In the genomic region with DNA sequence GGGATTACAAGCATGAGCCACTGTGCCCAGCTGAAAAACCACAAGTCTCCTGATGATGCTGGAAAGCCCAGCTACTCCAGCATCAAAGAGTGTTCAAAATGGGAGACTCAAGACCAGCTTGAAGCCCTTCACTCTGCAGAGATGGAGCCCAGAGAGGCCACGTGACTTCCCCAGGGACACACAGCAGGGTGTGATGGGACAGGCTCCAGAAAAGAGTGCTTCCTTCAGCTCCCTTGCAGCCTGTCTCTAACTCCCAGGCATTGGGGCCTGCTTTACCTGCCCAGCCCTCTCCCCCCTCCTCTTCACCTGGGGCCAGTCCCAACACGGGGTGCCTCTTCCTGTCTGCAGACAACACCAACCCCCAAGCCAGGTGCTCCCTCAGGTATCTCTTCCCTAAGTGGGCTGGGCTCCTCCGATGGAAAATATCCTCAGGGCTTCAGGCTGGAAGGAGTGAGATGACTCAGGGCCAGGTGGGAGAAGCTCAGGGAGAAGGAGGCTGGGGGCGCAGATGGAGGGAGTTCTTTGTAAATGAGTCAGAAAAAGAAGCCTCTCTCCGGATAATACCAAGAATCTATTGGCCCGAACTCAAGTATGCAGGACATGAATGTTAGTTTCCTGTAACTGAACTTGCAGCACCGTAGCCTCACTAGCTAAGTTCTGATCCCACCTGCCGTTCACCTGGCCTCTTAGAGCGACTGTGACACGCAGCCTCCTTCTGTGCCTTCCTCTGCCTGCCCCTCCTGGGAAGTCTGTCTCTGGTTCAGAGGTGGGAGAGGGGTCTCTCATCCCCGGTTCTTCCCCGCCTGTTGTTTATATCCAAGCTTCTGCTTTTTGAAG, we compare ENCODE assay signal across 12 cellular contexts.
DNase-seq lines count a peak whose midpoint lies in the region; ATAC-seq and TF ChIP-seq lines count a peak whose summit lies in the region.
"Had no signal": no experiment of that assay in that cellular context is flagged by ENCODE, and none has a peak within 500 bp of the region (broad histone marks: within the 10 kb centered on the region; RNA-seq: fewer than 3 reads in every experiment).

No MANE protein-coding gene starts in this region.

- H3K79me2 ChIP-seq in mammary epithelial cell (ENCODE audit: insufficient read depth, low read length): peaks cover 21% of the 10 kb centered on the region
- no peaks in the 10 kb centered on the region for H3K79me2 ChIP-seq in mesendoderm (ENCODE audit: control insufficient read depth, insufficient read depth, low read length)

- H2BK5ac ChIP-seq in mesendoderm (ENCODE audit: low read length): no peak overlapping the region

- H2BK15ac ChIP-seq in mesendoderm (replicated peaks; ENCODE audit: low read depth): no peak overlapping the region

- no peak overlapping the region for H2BK120ac ChIP-seq in mesendoderm (ENCODE audit: low read depth, low read length)

- no peak overlapping the region for H3K4ac ChIP-seq in mesendoderm (ENCODE audit: low read depth, low read length)

- H3K4me3 ChIP-seq in AG10803 (ENCODE audit: low read length): no peak overlapping the region
- peak overlapping the region in 1 of 3 experiments; percentile 4 for H3K4me3 ChIP-seq in mammary epithelial cell (replicated peaks in 1 of 3; ENCODE audit: insufficient read depth in 1 of 3, low read depth in 2 of 3, low read length in 3 of 3)
- no peak overlapping the region for H3K4me3 ChIP-seq in mesendoderm (ENCODE audit: low read length)

- peak; percentile 93 for DNase-seq in AG10803 (ENCODE audit: low read depth)
- peak; percentile 56 for DNase-seq in LoVo (ENCODE audit: low spot score)
- DNase-seq in mammary epithelial cell: peak; percentile 100
- peak; percentile 99 for DNase-seq in mesendoderm
- no peak for DNase-seq in GM19238 (ENCODE audit: insufficient read length, low spot score)
- DNase-seq in activated CD4-positive, alpha-beta T cell treated with anti-CD3 and anti-CD28 coated beads, Interleukin-2, amount 10 ng/mL, durations not matched to agents 24 days and 14 days: no peak
- DNase-seq in activated T-helper 2 cell treated with anti-CD3 and anti-CD28 coated beads, Interferon-gamma antibody, Interleukin-2, Interleukin-4, amounts not matched to agents 10 μg/mL and 5 μg/mL and 100 μg/mL, durations not matched to agents 14 hours and 24 hours and 36 hours (ENCODE audit: low spot score): no peak
- DNase-seq: activated CD4-positive, alpha-beta T cell treated with anti-CD3 and anti-CD28 coated beads for 1 hour; DND-41 had no signal

- H3K9me3 Mint-ChIP-seq in activated CD4-positive, alpha-beta T cell treated with anti-CD3 and anti-CD28 coated beads, Interleukin-2, amount 10 ng/mL, durations not matched to agents 24 days and 14 days: no peaks in the 10 kb centered on the region
- H3K9me3 Mint-ChIP-seq in activated T-helper 2 cell treated with anti-CD3 and anti-CD28 coated beads, Interferon-gamma antibody, Interleukin-2, Interleukin-4, amounts not matched to agents 10 μg/mL and 5 μg/mL and 100 μg/mL, durations not matched to agents 14 hours and 24 hours and 36 hours: no peaks in the 10 kb centered on the region

- dilution Hi-C loops in mammary epithelial cell (cut with HindIII; ENCODE audit: low sequenced_read_pairs): loop anchor here (5.0 kb wide), 1 partner anchor 58 kb away; no protein-coding TSS in a partner anchor

- H3K27me3 ChIP-seq in mammary epithelial cell (ENCODE audit: insufficient read depth, low read length) (no peaks in the 10 kb centered on the region), mesendoderm (ENCODE audit: insufficient read depth, low read length, poor library complexity) (no peaks in the 10 kb centered on the region)

- H3K9me3 ChIP-seq in mammary epithelial cell (replicated peaks; ENCODE audit: insufficient read depth, low read length): no peaks in the 10 kb centered on the region
- H3K9me3 ChIP-seq: neutrophil had no signal

- in situ Hi-C loops in mammary epithelial cell (cut with MboI; ENCODE audit: low sequenced_read_pairs in 2 of 2): loop anchor here in 1 of 2 donors (10.0 kb wide), 1 partner anchor 330 kb away; the partner anchor contains the start of gene MN1

- no peaks in the 10 kb centered on the region for H3K27me3 Mint-ChIP-seq in activated CD4-positive, alpha-beta T cell treated with anti-CD3 and anti-CD28 coated beads, Interleukin-2, amount 10 ng/mL, durations not matched to agents 24 days and 14 days
- no peaks in the 10 kb centered on the region for H3K27me3 Mint-ChIP-seq in activated T-helper 2 cell treated with anti-CD3 and anti-CD28 coated beads, Interferon-gamma antibody, Interleukin-2, Interleukin-4, amounts not matched to agents 10 μg/mL and 5 μg/mL and 100 μg/mL, durations not matched to agents 14 hours and 24 hours and 36 hours (ENCODE audit: low read depth)
- H3K27me3 Mint-ChIP-seq: dendritic cell treated with granulocyte-macrophage colony-stimulating factor and Interleukin-4, amounts not matched to agents 40 ng/mL and 50 ng/mL, for 4 days had no signal

- peak overlapping the region; percentile 68 for H3K4me2 ChIP-seq in mammary epithelial cell (ENCODE audit: insufficient read depth, low read depth, low read length)
- no peak overlapping the region for H3K4me2 ChIP-seq in mesendoderm (ENCODE audit: low read length)

- CTCF ChIA-PET in mammary epithelial cell (lab: Charles Lee; ENCODE audit: low non-redundant PET): interaction anchor here (0.5 to 0.6 kb wide), 7 partner anchors 14 to 1755 kb away, joined by 3 to 5 read pairs (median 4); no protein-coding TSS in a partner anchor

- H3K79me1 ChIP-seq in mesendoderm (ENCODE audit: low read length): no peaks in the 10 kb centered on the region

- 0% methylated on average over 12 of the region's 12 CpGs for WGBS in mammary epithelial cell (ENCODE audit: low coverage, missing lambda C conversion rate)
- no CpG with 5 or more reads among the region's 12 CpGs for WGBS in mesendoderm (ENCODE audit: extremely low coverage, insufficient coverage, low lambda C conversion rate)

- H4K20me1 ChIP-seq in mammary epithelial cell (ENCODE audit: insufficient read depth, low read length): no peaks in the 10 kb centered on the region

- no peaks in the 10 kb centered on the region for H3K4me1 Mint-ChIP-seq in activated CD4-positive, alpha-beta T cell treated with anti-CD3 and anti-CD28 coated beads, Interleukin-2, amount 10 ng/mL, durations not matched to agents 24 days and 14 days
- no peaks in the 10 kb centered on the region for H3K4me1 Mint-ChIP-seq in activated T-helper 2 cell treated with anti-CD3 and anti-CD28 coated beads, Interferon-gamma antibody, Interleukin-2, Interleukin-4, amounts not matched to agents 10 μg/mL and 5 μg/mL and 100 μg/mL, durations not matched to agents 14 hours and 24 hours and 36 hours (ENCODE audit: low read depth)

- no peaks in the 10 kb centered on the region for H3K36me3 ChIP-seq in mammary epithelial cell (ENCODE audit: insufficient read depth, low read length)
- H3K36me3 ChIP-seq in mesendoderm (ENCODE audit: control insufficient read depth, insufficient read depth, low read length): no peaks in the 10 kb centered on the region
- H3K36me3 ChIP-seq: neutrophil had no signal

- peak overlapping the region; percentile 18 for H2AFZ ChIP-seq in mammary epithelial cell (ENCODE audit: low read depth, low read length)

- H3K18ac ChIP-seq in mesendoderm (ENCODE audit: low read length): no peak overlapping the region

- no peak overlapping the region for H3K27ac Mint-ChIP-seq in activated CD4-positive, alpha-beta T cell treated with anti-CD3 and anti-CD28 coated beads, Interleukin-2, amount 10 ng/mL, durations not matched to agents 24 days and 14 days
- H3K27ac Mint-ChIP-seq in activated T-helper 2 cell treated with anti-CD3 and anti-CD28 coated beads, Interferon-gamma antibody, Interleukin-2, Interleukin-4, amounts not matched to agents 10 μg/mL and 5 μg/mL and 100 μg/mL, durations not matched to agents 14 hours and 24 hours and 36 hours: no peak overlapping the region
- H3K27ac Mint-ChIP-seq: dendritic cell treated with granulocyte-macrophage colony-stimulating factor and Interleukin-4, amounts not matched to agents 40 ng/mL and 50 ng/mL, for 4 days had no signal

- H3K27ac ChIP-seq in mammary epithelial cell (ENCODE audit: insufficient read depth, low read depth, low read length) (peak overlapping the region; percentile 99), mesendoderm (ENCODE audit: low read depth, low read length) (peak overlapping the region; percentile 34)
- H3K27ac ChIP-seq: neutrophil had no signal

- peaks cover 44% of the 10 kb centered on the region for H3K4me1 ChIP-seq in mammary epithelial cell (ENCODE audit: insufficient read depth, low read length)
- peaks cover 12% of the 10 kb centered on the region for H3K4me1 ChIP-seq in mesendoderm (ENCODE audit: control insufficient read depth, low read depth, low read length)

- no peak overlapping the region for H4K5ac ChIP-seq in mesendoderm (ENCODE audit: low read length)

- H3K56ac ChIP-seq in mesendoderm (ENCODE audit: low read length): peak overlapping the region; percentile 58

- H3K36me3 Mint-ChIP-seq in activated CD4-positive, alpha-beta T cell treated with anti-CD3 and anti-CD28 coated beads, Interleukin-2, amount 10 ng/mL, durations not matched to agents 24 days and 14 days (ENCODE audit: low read depth): no peaks in the 10 kb centered on the region
- H3K36me3 Mint-ChIP-seq in activated T-helper 2 cell treated with anti-CD3 and anti-CD28 coated beads, Interferon-gamma antibody, Interleukin-2, Interleukin-4, amounts not matched to agents 10 μg/mL and 5 μg/mL and 100 μg/mL, durations not matched to agents 14 hours and 24 hours and 36 hours (ENCODE audit: low read depth): no peaks in the 10 kb centered on the region

- TF ChIP-seq CTCF in AG10803 (conservative IDR thresholded peaks at IDR 0.05; ENCODE audit: low read length) (no peak), mammary epithelial cell (conservative IDR thresholded peaks at IDR 0.05 in 1 of 2, IDR thresholded peaks at IDR 0.05 in 1 of 2; ENCODE audit: extremely low read depth in 1 of 2, insufficient read depth in 1 of 2, low read depth in 1 of 2, low read length in 2 of 2) (peak in 1 of 2 donors; percentile 10)

- no peak for ATAC-seq in GM18498 (IDR thresholded peaks at IDR 0.05; ENCODE audit: unreplicated experiment)

- intact Hi-C loops in mammary epithelial cell (cut with micrococcal nuclease): loop anchor here (1.0 to 2.0 kb wide), 9 partner anchors 14 to 366 kb away; partner anchors contain the start of gene MN1
- intact Hi-C loops in activated CD4-positive, alpha-beta T cell treated with anti-CD3 and anti-CD28 coated beads, Interleukin-2, amount 10 ng/mL, durations not matched to agents 24 days and 14 days (cut with micrococcal nuclease): no loop called here
- intact Hi-C loops in activated T-helper 2 cell treated with anti-CD3 and anti-CD28 coated beads, Interferon-gamma antibody, Interleukin-2, Interleukin-4, amounts not matched to agents 10 μg/mL and 5 μg/mL and 100 μg/mL, durations not matched to agents 14 hours and 24 hours and 36 hours (cut with micrococcal nuclease): no loop called here

- BruUV-seq in mammary epithelial cell (replicated peaks; lab: Mats Ljungman, UMichigan): no TSS peak

- no peak overlapping the region for H3K4me3 Mint-ChIP-seq in activated CD4-positive, alpha-beta T cell treated with anti-CD3 and anti-CD28 coated beads, Interleukin-2, amount 10 ng/mL, durations not matched to agents 24 days and 14 days
- no peak overlapping the region for H3K4me3 Mint-ChIP-seq in activated T-helper 2 cell treated with anti-CD3 and anti-CD28 coated beads, Interferon-gamma antibody, Interleukin-2, Interleukin-4, amounts not matched to agents 10 μg/mL and 5 μg/mL and 100 μg/mL, durations not matched to agents 14 hours and 24 hours and 36 hours (ENCODE audit: low read depth)
- H3K4me3 Mint-ChIP-seq: dendritic cell treated with granulocyte-macrophage colony-stimulating factor and Interleukin-4, amounts not matched to agents 40 ng/mL and 50 ng/mL, for 4 days had no signal

- H3K23ac ChIP-seq in mesendoderm (ENCODE audit: low read length): no peak overlapping the region

- H4K8ac ChIP-seq in mesendoderm (ENCODE audit: low read depth, low read length): no peak overlapping the region

- no peak overlapping the region for H2AK5ac ChIP-seq in mesendoderm (ENCODE audit: low read length)

- peak overlapping the region; percentile 87 for H3K9ac ChIP-seq in mammary epithelial cell (ENCODE audit: insufficient read depth, low read length)
- no peak overlapping the region for H3K9ac ChIP-seq in mesendoderm (ENCODE audit: low read length)

Comparison
In these comparisons a context has a peak if more than half of its experiments do, and no peak if none do; other contexts are left out.
1. DNase-seq: peak in AG10803 (single experiment), LoVo (single experiment), mammary epithelial cell (single experiment) and mesendoderm (single experiment); none in GM19238 (single experiment), activated CD4-positive, alpha-beta T cell treated with anti-CD3 and anti-CD28 coated beads, Interleukin-2, amount 10 ng/mL, durations not matched to agents 24 days and 14 days (single experiment) and activated T-helper 2 cell treated with anti-CD3 and anti-CD28 coated beads, Interferon-gamma antibody, Interleukin-2, Interleukin-4, amounts not matched to agents 10 μg/mL and 5 μg/mL and 100 μg/mL, durations not matched to agents 14 hours and 24 hours and 36 hours (single experiment).